In the genomic region with DNA sequence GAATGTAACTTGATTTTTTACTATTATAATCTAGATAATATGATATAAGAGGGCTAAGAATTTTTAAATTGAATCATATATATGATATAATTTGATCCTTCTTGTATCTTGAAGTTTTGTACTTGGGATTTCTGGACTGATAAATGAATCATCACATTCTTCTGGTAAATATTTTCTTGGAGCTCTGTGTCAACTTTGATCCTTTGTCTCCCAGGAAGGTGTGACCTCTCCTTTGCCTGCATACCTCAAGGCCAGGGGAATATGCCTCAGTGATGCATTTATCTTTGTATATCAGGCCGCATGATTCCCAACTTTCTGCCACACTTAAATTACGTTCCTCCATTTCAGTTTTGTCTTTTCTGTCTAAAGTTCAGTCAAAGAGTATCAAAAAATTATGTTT, we compare ENCODE assay signal across 21 cellular contexts.
DNase-seq lines count a peak whose midpoint lies in the region; ATAC-seq, FAIRE-seq and TF ChIP-seq lines count a peak whose summit lies in the region.
"Had no signal": no experiment of that assay in that cellular context is flagged by ENCODE, and none has a peak within 500 bp of the region (broad histone marks: within the 10 kb centered on the region; RNA-seq: fewer than 3 reads in every experiment).

No MANE protein-coding gene starts in this region.

- H3K9me3 ChIP-seq in SK-N-SH, result no peaks in the 10 kb centered on the region
- no peaks in the 10 kb centered on the region for H3K9me3 ChIP-seq in hepatocyte (ENCODE audit: low read depth)
- H3K9me3 ChIP-seq: BLaER1, esophagus squamous epithelium, heart left ventricle, testis had no signal

- ATAC-seq in HG03039 (IDR thresholded peaks at IDR 0.05; ENCODE audit: unreplicated experiment), result no peak
- ATAC-seq: activated CD4-positive, alpha-beta T cell treated with anti-CD3 and anti-CD28 coated beads for 36 hours; heart left ventricle; sciatic nerve had no signal

- H3K9me2 ChIP-seq in SK-N-SH (no peaks in the 10 kb centered on the region), hepatocyte (replicated peaks; ENCODE audit: insufficient read depth) (no peaks in the 10 kb centered on the region)

- H3K4me3 ChIP-seq in SK-N-SH (ENCODE audit: low read depth in 2 of 2, low read length in 1 of 2), result no peak overlapping the region
- no peak overlapping the region for H3K4me3 ChIP-seq in hepatocyte
- H3K4me3 ChIP-seq: BLaER1, esophagus squamous epithelium, heart left ventricle, testis had no signal

- peaks cover 2 to 4% of the 10 kb centered on the region in 2 experiments for H3K36me3 ChIP-seq in SK-N-SH (replicated peaks in 1 of 2; ENCODE audit: control insufficient read depth in 1 of 2, insufficient read depth in 2 of 2, low read length in 1 of 2)
- no peaks in the 10 kb centered on the region for H3K36me3 ChIP-seq in hepatocyte (replicated peaks; ENCODE audit: insufficient read depth, low read depth)

- TF ChIP-seq EP300 in SK-N-SH (IDR thresholded peaks at IDR 0.05; ENCODE audit: borderline replicate concordance in 1 of 2, low read depth in 1 of 2, low read length in 1 of 2), result peak in 1 of 2 experiments; percentile 48; a peak in 1 of 4 replicates

- H2AFZ ChIP-seq in SK-N-SH (ENCODE audit: low read depth) (no peak overlapping the region), hepatocyte (no peak overlapping the region)

- H3K4me1 ChIP-seq in SK-N-SH (ENCODE audit: control insufficient read depth in 1 of 2, insufficient read depth in 2 of 2, low read depth in 1 of 2, low read length in 1 of 2), result peaks cover 11 to 22% of the 10 kb centered on the region in 2 experiments
- H3K4me1 ChIP-seq in hepatocyte (ENCODE audit: insufficient read depth), result peaks cover 37% of the 10 kb centered on the region
- H3K4me1 ChIP-seq: esophagus squamous epithelium had no signal

- H3K9ac ChIP-seq in SK-N-SH, result no peak overlapping the region
- H3K9ac ChIP-seq: BLaER1 had no signal

- H3K27me3 ChIP-seq in SK-N-SH (ENCODE audit: insufficient read depth) (no peaks in the 10 kb centered on the region), hepatocyte (no peaks in the 10 kb centered on the region)
- H3K27me3 ChIP-seq: BLaER1, esophagus squamous epithelium, heart left ventricle, testis had no signal

- H3K79me2 ChIP-seq in SK-N-SH (ENCODE audit: insufficient read depth) (no peaks in the 10 kb centered on the region), hepatocyte (no peaks in the 10 kb centered on the region)

- 60% methylated on average over 2 of the region's 2 CpGs for WGBS in SK-N-SH (ENCODE audit: low lambda C conversion rate)
- WGBS in hepatocyte (ENCODE audit: low lambda C conversion rate, missing lambda C conversion rate), result 79% methylated on average over 2 of the region's 2 CpGs

- no peaks in the 10 kb centered on the region for H4K20me1 ChIP-seq in SK-N-SH (ENCODE audit: insufficient read depth)
- H4K20me1 ChIP-seq in hepatocyte (ENCODE audit: insufficient read depth, poor library complexity, severe bottlenecking), result no peaks in the 10 kb centered on the region
- H4K20me1 ChIP-seq: BLaER1 had no signal

- H3F3A ChIP-seq in SK-N-SH (replicated peaks; ENCODE audit: insufficient read depth), result peaks cover 19% of the 10 kb centered on the region

- peak overlapping the region; percentile 29 to 40; a peak in 3 of 4 replicates for H3K27ac ChIP-seq in SK-N-SH (ENCODE audit: low read depth in 2 of 2, low read length in 1 of 2)
- peak overlapping the region; percentile 89 for H3K27ac ChIP-seq in hepatocyte
- H3K27ac ChIP-seq: BLaER1, esophagus squamous epithelium, heart left ventricle, testis had no signal

- FAIRE-seq in urothelium cell line (lab: Jason Lieb, UNC), result no peak
- FAIRE-seq: H1, islet of Langerhans had no signal

- CTCF ChIA-PET in SK-N-SH (lab: Yijun Ruan, JAX), result no interaction called here

- H3K4me2 ChIP-seq in SK-N-SH, result no peak overlapping the region
- H3K4me2 ChIP-seq in hepatocyte, result no peak overlapping the region
- H3K4me2 ChIP-seq: BLaER1 had no signal

- TF ChIP-seq RAD21 in SK-N-SH (IDR thresholded peaks at IDR 0.05; ENCODE audit: low read length), result no peak

- POLR2A ChIA-PET in SK-N-SH (lab: Yijun Ruan, JAX), result no interaction called here

- TF ChIP-seq CTCF in SK-N-SH (IDR thresholded peaks at IDR 0.05) (no peak), hepatocyte (IDR thresholded peaks at IDR 0.05; ENCODE audit: poor library complexity) (no peak)

- DNase-seq in HCEC 1CT (peak; percentile 51), SK-N-SH (no peak), hepatocyte (ENCODE audit: low spot score) (no peak), urothelium cell line (ENCODE audit: low spot score) (peak; percentile 52), NOMO-1 treated with DMSO at 0.1 percent for 48 hours (lab: John Stamatoyannopoulos, UW; ENCODE audit: unreplicated experiment) (no peak)
- DNase-seq in stimulated activated CD4-positive, alpha-beta T cell treated with anti-CD3 and anti-CD28 coated beads, Interleukin-1b, Interleukin-23, amount 100 ng/mL, for 48 hours, result no peak
- DNase-seq: activated CD4-positive, alpha-beta T cell treated with anti-CD3 and anti-CD28 coated beads for 36 hours; activated naive CD4-positive, alpha-beta T cell treated with Interleukin-2 at 50 U/mL for 16 hours; DMS79 treated with DMSO at 0.1 percent for 48 hours; esophagus squamous epithelium; heart left ventricle; NCI-H2081; NCI-H510A treated with DMSO at 0.1 percent for 48 hours; stimulated activated CD4-positive, alpha-beta T cell treated with anti-CD3 and anti-CD28 coated beads, Interleukin-4, amount 100 ng/mL, for 1 hour; stimulated activated CD8-positive, alpha-beta memory T cell treated with anti-CD3 and anti-CD28 coated beads, Interleukin-4, amount 100 ng/mL, for 48 hours; testis had no signal

TF ChIP-seq in SK-N-SH, 30 proteins besides CTCF, POLR2A, EP300 and RAD21:
- TF ChIP-seq TEAD4 (IDR thresholded peaks at IDR 0.05; ENCODE audit: borderline replicate concordance, insufficient read depth), result 0 out of 2 replicates have a peak, but pooled peaks have one; percentile 22
- no peak for TF ChIP-seq SIN3A (IDR thresholded peaks at IDR 0.05; ENCODE audit: borderline replicate concordance, low read depth, low read length)
- no peak for TF ChIP-seq EZH2phosphoT487 (IDR thresholded peaks at IDR 0.05; ENCODE audit: borderline replicate concordance, low read depth)
- no peak for TF ChIP-seq JUND (IDR thresholded peaks at IDR 0.05)
- TF ChIP-seq FOSL2 (IDR thresholded peaks at IDR 0.05; ENCODE audit: borderline replicate concordance, low read depth), result peak; percentile 16; the same call in 1 of the 2 replicates
- TF ChIP-seq RXRA (IDR thresholded peaks at IDR 0.05; ENCODE audit: borderline replicate concordance, low read depth), result peak; percentile 47; the same call in 1 of the 2 replicates
- TF ChIP-seq USF2 (IDR thresholded peaks at IDR 0.05; ENCODE audit: borderline replicate concordance, low read depth, low read length), result no peak
- no peak for TF ChIP-seq ELF1 (IDR thresholded peaks at IDR 0.05)
- TF ChIP-seq, protein P1, sequence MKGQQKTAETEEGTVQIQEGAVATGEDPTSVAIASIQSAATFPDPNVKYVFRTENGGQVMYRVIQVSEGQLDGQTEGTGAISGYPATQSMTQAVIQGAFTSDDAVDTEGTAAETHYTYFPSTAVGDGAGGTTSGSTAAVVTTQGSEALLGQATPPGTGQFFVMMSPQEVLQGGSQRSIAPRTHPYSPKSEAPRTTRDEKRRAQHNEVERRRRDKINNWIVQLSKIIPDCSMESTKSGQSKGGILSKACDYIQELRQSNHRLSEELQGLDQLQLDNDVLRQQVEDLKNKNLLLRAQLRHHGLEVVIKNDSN (IDR thresholded peaks at IDR 0.05; ENCODE audit: borderline replicate concordance, low read depth), result no peak
- TF ChIP-seq, protein P2, sequence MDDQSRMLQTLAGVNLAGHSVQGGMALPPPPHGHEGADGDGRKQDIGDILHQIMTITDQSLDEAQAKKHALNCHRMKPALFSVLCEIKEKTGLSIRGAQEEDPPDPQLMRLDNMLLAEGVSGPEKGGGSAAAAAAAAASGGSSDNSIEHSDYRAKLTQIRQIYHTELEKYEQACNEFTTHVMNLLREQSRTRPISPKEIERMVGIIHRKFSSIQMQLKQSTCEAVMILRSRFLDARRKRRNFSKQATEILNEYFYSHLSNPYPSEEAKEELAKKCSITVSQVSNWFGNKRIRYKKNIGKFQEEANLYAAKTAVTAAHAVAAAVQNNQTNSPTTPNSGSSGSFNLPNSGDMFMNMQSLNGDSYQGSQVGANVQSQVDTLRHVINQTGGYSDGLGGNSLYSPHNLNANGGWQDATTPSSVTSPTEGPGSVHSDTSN (IDR thresholded peaks at IDR 0.05), result no peak; the same call in 1 of the 2 replicates
- TF ChIP-seq GATA2 (CRISPR knock-in tag; IDR thresholded peaks at IDR 0.05), result no peak
- peak; percentile 48 for TF ChIP-seq TCF12 (IDR thresholded peaks at IDR 0.05)
- TF ChIP-seq YY1 (IDR thresholded peaks at IDR 0.05; ENCODE audit: low read depth), result no peak
- no peak for TF ChIP-seq TAF1 (IDR thresholded peaks at IDR 0.05; ENCODE audit: borderline replicate concordance, low read depth, low read length)
- TF ChIP-seq RFX5 (IDR thresholded peaks at IDR 0.05; ENCODE audit: low read length), result no peak
- TF ChIP-seq RCOR1 (IDR thresholded peaks at IDR 0.05; ENCODE audit: low read length), result no peak
- no peak for TF ChIP-seq GABPA (IDR thresholded peaks at IDR 0.05; ENCODE audit: low read depth)
- no peak for TF ChIP-seq ZBTB33 (IDR thresholded peaks at IDR 0.05; ENCODE audit: borderline replicate concordance, low read depth)
TF ChIP-seq in SK-N-SH: peak in this region for 4.

Comparison
In these comparisons a context has a peak if more than half of its experiments do, and no peak if none do; other contexts are left out.
1. DNase-seq: peak in HCEC 1CT (single experiment) and urothelium cell line (single experiment); none in SK-N-SH (single experiment), hepatocyte (single experiment), stimulated activated CD4-positive, alpha-beta T cell treated with anti-CD3 and anti-CD28 coated beads, Interleukin-1b, Interleukin-23, amount 100 ng/mL, for 48 hours (single experiment) and NOMO-1 treated with DMSO at 0.1 percent for 48 hours (single experiment).